In genomic region chr2:7655629-7656028, GRCh38 we compare ENCODE assay signal across 20 cellular contexts.
DNase-seq lines count a peak whose midpoint lies in the region; ATAC-seq, FAIRE-seq and TF ChIP-seq lines count a peak whose summit lies in the region.
"Had no signal": no experiment of that assay in that cellular context is flagged by ENCODE, and none has a peak within 500 bp of the region (broad histone marks: within the 10 kb centered on the region; RNA-seq: fewer than 3 reads in every experiment).

No MANE protein-coding gene starts in this region.

- H4K20me1 ChIP-seq in HCT116 (ENCODE audit: insufficient read depth) (no peaks in the 10 kb centered on the region), H1 (replicated peaks in 1 of 2; ENCODE audit: control insufficient read depth in 1 of 2, insufficient read depth in 2 of 2, low read length in 2 of 2) (no peaks in the 10 kb centered on the region)
- H4K20me1 ChIP-seq: BLaER1 had no signal

- H3K14ac ChIP-seq in H1 (ENCODE audit: insufficient read length) = no peak overlapping the region

- H3K4me3 Mint-ChIP-seq in T-helper 17 cell = no peak overlapping the region
- H3K4me3 Mint-ChIP-seq in activated CD8-positive, alpha-beta T cell treated with anti-CD3 and anti-CD28 coated beads for 36 hours = no peak overlapping the region
- H3K4me3 Mint-ChIP-seq: B cell; CD4-positive, CD25-positive, alpha-beta regulatory T cell; CD8-positive, alpha-beta T cell had no signal

- no peaks in the 10 kb centered on the region for H3K36me3 ChIP-seq in HCT116 (ENCODE audit: control insufficient read depth in 1 of 2, insufficient read depth in 2 of 2, low read length in 2 of 2)
- H3K36me3 ChIP-seq in H1 (ENCODE audit: control insufficient read depth in 2 of 4, insufficient read depth in 4 of 4, low read length in 3 of 4) = no peaks in the 10 kb centered on the region; a peak in 1 of 8 replicates
- H3K36me3 ChIP-seq: BLaER1, HAP-1 had no signal

- H3K27ac ChIP-seq in HCT116 (ENCODE audit: low read depth, low read length) (no peak overlapping the region), H1 (ENCODE audit: low read depth, low read length) (no peak overlapping the region)
- H3K27ac ChIP-seq: BLaER1, C4-2B, GM23248 had no signal

- H3K9me2 ChIP-seq in HCT116 (ENCODE audit: insufficient read depth) = no peaks in the 10 kb centered on the region; the same call in 1 of the 2 replicates

- H3K4me3 ChIP-seq in HCT116 (replicated peaks in 1 of 2; ENCODE audit: low read depth in 1 of 2, low read length in 2 of 2) (no peak overlapping the region), H1 (ENCODE audit: extremely low read depth in 1 of 4, insufficient read depth in 2 of 4, low read depth in 3 of 4, low read length in 4 of 4) (no peak overlapping the region)
- H3K4me3 ChIP-seq: BLaER1, GM12878, GM23248, HAP-1 had no signal

- no peaks in the 10 kb centered on the region for H3K36me3 Mint-ChIP-seq in T-helper 17 cell (ENCODE audit: low read depth)
- peaks cover 29% of the 10 kb centered on the region for H3K36me3 Mint-ChIP-seq in activated CD8-positive, alpha-beta T cell treated with anti-CD3 and anti-CD28 coated beads for 36 hours (ENCODE audit: low read depth)
- H3K36me3 Mint-ChIP-seq: CD4-positive, CD25-positive, alpha-beta regulatory T cell had no signal

- no peak overlapping the region for H2BK120ac ChIP-seq in H1 (replicated peaks; ENCODE audit: low read depth, low read length)

- no peaks in the 10 kb centered on the region; the same call in 1 of the 2 replicates for H3K23me2 ChIP-seq in H1 (ENCODE audit: low read depth, low read length)

- TF ChIP-seq RAD21 in HCT116 (IDR thresholded peaks at IDR 0.05; ENCODE audit: low read depth) (no peak), H1 (IDR thresholded peaks at IDR 0.05 in 1 of 2, conservative IDR thresholded peaks at IDR 0.05 in 1 of 2; ENCODE audit: low read depth in 2 of 2, low read length in 2 of 2) (no peak)

- no peak overlapping the region for H4K91ac ChIP-seq in H1 (replicated peaks; ENCODE audit: insufficient read length, low read length)

- intact Hi-C loops in HCT116 (cut with micrococcal nuclease) = no loop called here
- intact Hi-C loops in activated CD8-positive, alpha-beta T cell treated with anti-CD3 and anti-CD28 coated beads for 36 hours (cut with micrococcal nuclease) = no loop called here

- no peak overlapping the region for H2BK5ac ChIP-seq in H1 (ENCODE audit: low read depth, low read length)

- no peaks in the 10 kb centered on the region for H3K79me1 ChIP-seq in H1 (ENCODE audit: low read depth, low read length)

- TF ChIP-seq CTCF in HCT116 (IDR thresholded peaks at IDR 0.05 in 2 of 3, conservative IDR thresholded peaks at IDR 0.05 in 1 of 3; ENCODE audit: borderline replicate concordance in 1 of 3, insufficient read depth in 1 of 3, low read depth in 2 of 3, low read length in 2 of 3) (no peak), H1 (IDR thresholded peaks at IDR 0.05; ENCODE audit: control extremely low read depth in 1 of 3, insufficient read depth in 1 of 3, low read depth in 1 of 3, low read length in 3 of 3) (no peak)
- no peak for TF ChIP-seq CTCF in activated CD8-positive, alpha-beta T cell treated with anti-CD3 and anti-CD28 coated beads for 36 hours (IDR thresholded peaks at IDR 0.05)

- H3K18ac ChIP-seq in H1 (ENCODE audit: extremely low read depth, low read length) = no peak overlapping the region

- peak overlapping the region; percentile 78 for H3K27ac Mint-ChIP-seq in T-helper 17 cell
- no peak overlapping the region for H3K27ac Mint-ChIP-seq in activated CD8-positive, alpha-beta T cell treated with anti-CD3 and anti-CD28 coated beads for 36 hours
- H3K27ac Mint-ChIP-seq: B cell; CD4-positive, CD25-positive, alpha-beta regulatory T cell; CD8-positive, alpha-beta T cell had no signal

- no peak overlapping the region for H3K4ac ChIP-seq in H1 (replicated peaks; ENCODE audit: insufficient read length, low read depth, low read length)

- H3K9me3 ChIP-seq in HCT116 (ENCODE audit: control insufficient read depth in 1 of 2, insufficient read depth in 1 of 2, low read depth in 1 of 2, low read length in 2 of 2) (no peaks in the 10 kb centered on the region), T-helper 17 cell (ENCODE audit: control insufficient read depth, low read length, poor library complexity, severe bottlenecking) (no peaks in the 10 kb centered on the region), H1 (ENCODE audit: insufficient read depth in 2 of 2, low read depth in 1 of 2, low read length in 1 of 2) (peaks cover 9 to 16% of the 10 kb centered on the region in 2 experiments; a peak in 3 of 4 replicates)
- H3K9me3 ChIP-seq: HAP-1 had no signal

- H3K4me1 ChIP-seq in HCT116 (ENCODE audit: control insufficient read depth in 1 of 2, insufficient read depth in 2 of 2, low read length in 2 of 2) = no peaks in the 10 kb centered on the region
- no peaks in the 10 kb centered on the region for H3K4me1 ChIP-seq in H1 (replicated peaks in 1 of 4; ENCODE audit: control insufficient read depth in 3 of 4, insufficient read depth in 4 of 4, low read length in 3 of 4)
- H3K4me1 ChIP-seq: Caco-2, HAP-1 had no signal

- H3K79me2 ChIP-seq in HCT116 (ENCODE audit: insufficient read depth, low read length) (no peaks in the 10 kb centered on the region), H1 (ENCODE audit: control insufficient read depth in 1 of 2, insufficient read depth in 2 of 2, low read length in 2 of 2) (no peaks in the 10 kb centered on the region)

- H2BK15ac ChIP-seq in H1 (ENCODE audit: low read length) = no peak overlapping the region

- no peak overlapping the region for H4K5ac ChIP-seq in H1 (ENCODE audit: insufficient read length, low read depth, low read length)

- no peak overlapping the region for H2AFZ ChIP-seq in HCT116 (ENCODE audit: low read depth, low read length, poor library complexity, severe bottlenecking)
- no peak overlapping the region for H2AFZ ChIP-seq in H1 (ENCODE audit: low read length)
- H2AFZ ChIP-seq: GM23248 had no signal

- no peaks in the 10 kb centered on the region for H3K27me3 Mint-ChIP-seq in T-helper 17 cell
- no peaks in the 10 kb centered on the region for H3K27me3 Mint-ChIP-seq in activated CD8-positive, alpha-beta T cell treated with anti-CD3 and anti-CD28 coated beads for 36 hours
- H3K27me3 Mint-ChIP-seq: B cell; CD4-positive, CD25-positive, alpha-beta regulatory T cell had no signal

- no TSS peak for BruUV-seq in HCT116 (replicated peaks; lab: Mats Ljungman, UMichigan)

- no peak overlapping the region for H2BK12ac ChIP-seq in H1 (ENCODE audit: low read depth, low read length)

- DNase-seq in HCT116 (ENCODE audit: low read depth, low spot score) = no peak
- DNase-seq in T-helper 17 cell = no peak
- DNase-seq in H1 (ENCODE audit: low read depth in 1 of 2, low spot score in 2 of 2) = no peak
- DNase-seq in H54 (ENCODE audit: insufficient read length, low spot score) = no peak
- no peak for DNase-seq in NCI-H146 (lab: John Stamatoyannopoulos, UW)
- no peak for DNase-seq in activated CD8-positive, alpha-beta T cell treated with anti-CD3 and anti-CD28 coated beads for 36 hours
- DNase-seq: Caco-2; CD4-positive, CD25-positive, alpha-beta regulatory T cell; CD8-positive, alpha-beta T cell; DMS 273 treated with DMSO at 0.1 percent for 48 hours; DMS79; EL; GDM1; GM23248 had no signal

- TF ChIP-seq EP300 in H1 (IDR thresholded peaks at IDR 0.05; ENCODE audit: borderline replicate concordance in 1 of 2, low read depth in 2 of 2, low read length in 2 of 2) = no peak

- no peak for FAIRE-seq in H1 (lab: Jason Lieb, UNC)
- no peak for FAIRE-seq in H54 (lab: Jason Lieb, UNC)
- FAIRE-seq: GM12878, GM19239 had no signal

- no peak overlapping the region for H2BK20ac ChIP-seq in H1 (ENCODE audit: low read length)

- ATAC-seq in HCT116 = no peak
- no peak for ATAC-seq in T-helper 17 cell
- no peak for ATAC-seq in activated CD8-positive, alpha-beta T cell treated with anti-CD3 and anti-CD28 coated beads for 36 hours
- ATAC-seq: CD8-positive, alpha-beta T cell; GM12878 had no signal

- H4K8ac ChIP-seq in H1 (ENCODE audit: extremely low read depth, insufficient read depth, low read length) = no peak overlapping the region

- 88% methylated on average over 2 of the region's 2 CpGs; no CpG with 5 or more reads in 1 of the 2 experiments for WGBS in H1 (ENCODE audit: extremely low coverage in 1 of 2, insufficient coverage in 1 of 2, insufficient read length in 1 of 2, insufficient replicate concordance in 2 of 2, low coverage in 1 of 2, low lambda C conversion rate in 2 of 2, missing lambda C conversion rate in 1 of 2), 2 experiments

- no peak for TF ChIP-seq POLR2A in HCT116 (IDR thresholded peaks at IDR 0.05; ENCODE audit: borderline replicate concordance, extremely low read depth, insufficient read depth, insufficient read length)
- no peak for TF ChIP-seq POLR2A in H1 (IDR thresholded peaks at IDR 0.05; ENCODE audit: control extremely low read depth in 1 of 2, low read depth in 2 of 2, low read length in 2 of 2)
- TF ChIP-seq POLR2A in H54 (IDR thresholded peaks at IDR 0.05; ENCODE audit: low read depth, low read length) = no peak

- no peak overlapping the region for H2AK5ac ChIP-seq in H1 (ENCODE audit: low read depth, low read length)

- peaks cover 8% of the 10 kb centered on the region for H3K4me1 Mint-ChIP-seq in T-helper 17 cell
- H3K4me1 Mint-ChIP-seq in activated CD8-positive, alpha-beta T cell treated with anti-CD3 and anti-CD28 coated beads for 36 hours (ENCODE audit: low read depth) = peaks cover 12% of the 10 kb centered on the region
- H3K4me1 Mint-ChIP-seq: CD4-positive, CD25-positive, alpha-beta regulatory T cell had no signal

- H3K4me2 ChIP-seq in HCT116 (ENCODE audit: low read length) (no peak overlapping the region), H1 (ENCODE audit: insufficient read depth in 1 of 2, low read depth in 2 of 2, low read length in 2 of 2) (no peak overlapping the region)
- H3K4me2 ChIP-seq: BLaER1 had no signal

- POLR2A ChIA-PET in HCT116 (lab: Charles Lee) = no interaction called here
- POLR2A ChIA-PET in H1 (lab: Charles Lee; ENCODE audit: partially characterized antibody) = no interaction called here
- POLR2A ChIA-PET in activated CD8-positive, alpha-beta T cell treated with anti-CD3 and anti-CD28 coated beads for 36 hours (lab: Charles Lee) = interaction anchor here (0.7 kb wide), 1 partner anchor 229 kb away, joined by 3 read pairs; no protein-coding TSS in a partner anchor

- CTCF ChIA-PET in HCT116 (lab: Charles Lee) (no interaction called here), H1 (lab: Charles Lee; ENCODE audit: partially characterized antibody) (interaction anchor here (1.3 kb wide), 2 partner anchors 16 to 228 kb away, joined by 3 to 4 read pairs; no protein-coding TSS in a partner anchor)
- CTCF ChIA-PET in activated CD8-positive, alpha-beta T cell treated with anti-CD3 and anti-CD28 coated beads for 36 hours (lab: Charles Lee) = interaction anchor here (0.8 to 1.3 kb wide), 4 partner anchors 8 to 228 kb away, joined by 3 to 6 read pairs (median 3); no protein-coding TSS in a partner anchor

- no peak overlapping the region for H3K56ac ChIP-seq in H1 (replicated peaks; ENCODE audit: insufficient read length, low read depth, low read length)

- peaks cover 37% of the 10 kb centered on the region for H3K9me3 Mint-ChIP-seq in activated CD8-positive, alpha-beta T cell treated with anti-CD3 and anti-CD28 coated beads for 36 hours

- RAD21 ChIA-PET in HCT116 (lab: Charles Lee; ENCODE audit: low non-redundant PET in 1 of 2, low total read pairs in 2 of 2, uncharacterized antibody in 2 of 2, unreplicated experiment in 2 of 2) = no interaction called here

- no peak overlapping the region for H3K23ac ChIP-seq in H1 (ENCODE audit: insufficient read length)

- H3K9ac ChIP-seq in HCT116 (ENCODE audit: low read length) = no peak overlapping the region
- H3K9ac ChIP-seq in H1 (replicated peaks in 1 of 4; ENCODE audit: extremely low read depth in 1 of 4, low read depth in 3 of 4, low read length in 3 of 4) = no peak overlapping the region
- H3K9ac ChIP-seq: BLaER1, GM23248 had no signal

- H3K27me3 ChIP-seq in HCT116 (ENCODE audit: insufficient read depth, low read length) = no peaks in the 10 kb centered on the region
- no peaks in the 10 kb centered on the region for H3K27me3 ChIP-seq in H1 (replicated peaks in 1 of 4; ENCODE audit: control insufficient read depth in 3 of 4, extremely low read depth in 1 of 4, insufficient read depth in 3 of 4, low read length in 3 of 4)
- H3K27me3 ChIP-seq: BLaER1 had no signal

Comparison
In these comparisons a context has a peak if more than half of its experiments do, and no peak if none do; other contexts are left out.
1. Of the 16 proteins assayed by ChIP-seq in both H1 and HCT116: peak only in H1: none; only in HCT116: none; in both: CEBPB; in neither: 15.